ENCODE assay signal across 3 cellular contexts in genomic region chr1:26847826-26848225, GRCh38. TPM values are rescaled to one million over a fixed set of nuclear protein-coding genes. Genes with fewer than 3 reads are reported as not detected.
"Had no signal": no experiment of that assay in that cellular context is flagged by ENCODE, and none has a peak within 500 bp of the region (broad histone marks: within the 10 kb centered on the region; RNA-seq: fewer than 3 reads in every experiment).

No MANE protein-coding gene starts in this region.

RNA-seq across cellular contexts. Expression of gene SFN, which starts 15.1 kb away (rescaled TPM):
- total RNA-seq: left ventricle myocardium superior, lung microvascular endothelial cell had no signal
- polyA plus RNA-seq: naive thymus-derived CD8-positive, alpha-beta T cell had no signal
